ENCODE assay signal across 19 cellular contexts in the genomic region with DNA sequence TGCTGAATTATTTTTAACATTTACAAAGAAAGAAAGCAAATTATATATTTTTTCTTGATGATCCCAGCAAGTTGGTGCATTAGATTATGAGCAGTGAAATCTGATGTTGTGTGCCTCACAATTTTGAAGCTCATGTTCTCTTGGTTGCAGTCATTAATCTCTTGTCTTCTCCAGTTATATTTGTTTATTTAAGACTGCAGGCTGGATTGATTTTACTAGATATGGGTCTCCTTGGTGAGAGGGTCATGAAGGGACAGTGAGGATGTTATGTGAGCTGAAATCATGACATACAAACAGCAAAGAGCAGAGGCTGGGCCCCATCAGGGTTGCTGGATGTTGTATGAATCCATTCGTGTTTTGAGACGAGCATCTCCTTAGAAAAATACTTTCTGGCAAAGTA.
"Had no signal": no experiment of that assay in that cellular context is flagged by ENCODE, and none has a peak within 500 bp of the region (broad histone marks: within the 10 kb centered on the region; RNA-seq: fewer than 3 reads in every experiment).

No MANE protein-coding gene starts in this region.

- H3K9me3 ChIP-seq: body of pancreas, left ventricle myocardium inferior, mucosa of descending colon, psoas muscle, tibial artery had no signal

- ATAC-seq: activated T-helper 17 cell treated with anti-CD3 and anti-CD28 coated beads, Interleukin-2, amount 50 U/mL, for 72 hours; body of pancreas; mucosa of descending colon; psoas muscle; right cardiac atrium; stimulated activated naive CD8-positive, alpha-beta T cell treated with anti-CD3 and anti-CD28 coated beads, Interleukin-15, Interleukin-2, amounts not matched to agents 100 U/mL and 50 U/mL, for 24 hours had no signal

- H3K27me3 ChIP-seq: body of pancreas, dorsolateral prefrontal cortex, tibial artery had no signal

- H3K27ac ChIP-seq: body of pancreas, dorsolateral prefrontal cortex, left ventricle myocardium inferior, psoas muscle, skin epidermis, tibial artery had no signal

- H3K4me1 ChIP-seq: body of pancreas, left ventricle myocardium inferior, psoas muscle, tibial artery had no signal

- H3K4me3 ChIP-seq: body of pancreas, dorsolateral prefrontal cortex, left ventricle myocardium inferior, mucosa of descending colon, psoas muscle, skin epidermis, tibial artery had no signal

- H3K36me3 ChIP-seq: left ventricle myocardium inferior, tibial artery had no signal

- DNase-seq: activated B cell treated with CpG ODN at 0.5 μM for 24 hours; activated CD4-positive, alpha-beta memory T cell treated with anti-CD3 and anti-CD28 coated beads, Interleukin-2, amount 10 ng/mL, durations not matched to agents 7 days and 5 days; activated CD4-positive, alpha-beta T cell treated with anti-CD3 and anti-CD28 coated beads for 4 hours; activated naive CD4-positive, alpha-beta T cell; activated naive CD8-positive, alpha-beta T cell treated with anti-CD3 and anti-CD28 coated beads, Interleukin-2, amount 10 ng/mL, durations not matched to agents 7 days and 5 days; activated T-cell treated with anti-CD3 and anti-CD28 coated beads, Interleukin-2, amount 50 U/mL, for 1 hour; body of pancreas; dorsolateral prefrontal cortex; endodermal cell; left ventricle myocardium inferior; mucosa of descending colon; naive B cell; psoas muscle; right cardiac atrium; stimulated activated naive CD8-positive, alpha-beta T cell treated with anti-CD3 and anti-CD28 coated beads, Interleukin-15, Interleukin-2, amounts not matched to agents 100 U/mL and 50 U/mL, for 24 hours; substantia nigra; tibial artery had no signal
